ENCODE assay signal across 9 cellular contexts in the genomic region with DNA sequence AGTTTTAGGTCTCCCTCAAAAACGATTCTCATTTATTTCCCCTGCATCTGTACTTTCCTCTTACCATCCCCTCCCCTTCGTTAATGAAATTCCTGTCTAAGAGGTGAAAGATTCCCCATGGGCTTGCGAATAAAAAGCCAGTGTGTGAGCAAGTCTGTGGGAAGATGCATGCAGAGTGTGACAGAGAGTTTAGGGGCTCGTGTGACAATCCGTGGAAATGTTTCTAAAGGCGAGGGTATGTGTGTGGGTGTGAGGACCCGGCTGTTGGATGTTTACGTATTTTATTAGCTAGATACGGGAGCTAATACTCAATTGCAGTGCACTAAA. TPM values are rescaled to one million over a fixed set of nuclear protein-coding genes. Genes with fewer than 3 reads are reported as not detected.
DNase-seq lines count a peak whose midpoint lies in the region; ATAC-seq and TF ChIP-seq lines count a peak whose summit lies in the region.
"Had no signal": no experiment of that assay in that cellular context is flagged by ENCODE, and none has a peak within 500 bp of the region (broad histone marks: within the 10 kb centered on the region; RNA-seq: fewer than 3 reads in every experiment).

No MANE protein-coding gene starts in this region.

- H3K27ac Mint-ChIP-seq in activated T-cell treated with anti-CD3 and anti-CD28 coated beads, Interleukin-2, amount 50 U/mL, for 72 hours, result no peak overlapping the region
- peak overlapping the region; percentile 61 for H3K27ac Mint-ChIP-seq in activated naive CD8-positive, alpha-beta T cell treated with anti-CD3 and anti-CD28 coated beads, Interleukin-2, amount 50 U/mL, for 24 hours
- H3K27ac Mint-ChIP-seq in memory B cell (no peak overlapping the region), type B pancreatic cell (peak overlapping the region; percentile 89)

- TF ChIP-seq CTCF in type B pancreatic cell (conservative IDR thresholded peaks at IDR 0.05), result no peak

- H3K9me3 Mint-ChIP-seq in activated T-cell treated with anti-CD3 and anti-CD28 coated beads, Interleukin-2, amount 50 U/mL, for 72 hours, result no peaks in the 10 kb centered on the region
- H3K9me3 Mint-ChIP-seq in activated naive CD8-positive, alpha-beta T cell treated with anti-CD3 and anti-CD28 coated beads, Interleukin-2, amount 50 U/mL, for 24 hours, result no peaks in the 10 kb centered on the region
- H3K9me3 Mint-ChIP-seq in memory B cell, result no peaks in the 10 kb centered on the region
- peaks cover 6% of the 10 kb centered on the region for H3K9me3 Mint-ChIP-seq in type B pancreatic cell

- no peaks in the 10 kb centered on the region for H3K36me3 Mint-ChIP-seq in activated T-cell treated with anti-CD3 and anti-CD28 coated beads, Interleukin-2, amount 50 U/mL, for 72 hours (ENCODE audit: insufficient read depth in 2 of 2)
- no peaks in the 10 kb centered on the region for H3K36me3 Mint-ChIP-seq in activated naive CD8-positive, alpha-beta T cell treated with anti-CD3 and anti-CD28 coated beads, Interleukin-2, amount 50 U/mL, for 24 hours (ENCODE audit: low read depth)
- H3K36me3 Mint-ChIP-seq in memory B cell (no peaks in the 10 kb centered on the region), type B pancreatic cell (peaks cover 3% of the 10 kb centered on the region)

- no peak for DNase-seq in activated T-cell treated with anti-CD3 and anti-CD28 coated beads, Interleukin-2, amount 50 U/mL, for 72 hours
- DNase-seq in activated T-cell treated with anti-CD3 and anti-CD28 coated beads for 4 hours (no peak), memory B cell (ENCODE audit: low spot score in 2 of 2) (no peak), type B pancreatic cell (ENCODE audit: extremely low spot score, unreplicated experiment) (no peak), AG08396 (ENCODE audit: low spot score) (no peak), RKO (ENCODE audit: low spot score) (no peak), GDM1 (lab: John Stamatoyannopoulos, UW) (no peak)
- no peak for DNase-seq in activated naive CD8-positive, alpha-beta T cell treated with anti-CD3 and anti-CD28 coated beads, Interleukin-2, amount 50 U/mL, for 24 hours
- DNase-seq: uterus had no signal

- H3K27me3 Mint-ChIP-seq in activated T-cell treated with anti-CD3 and anti-CD28 coated beads, Interleukin-2, amount 50 U/mL, for 72 hours (ENCODE audit: low read depth), result peaks cover 50% of the 10 kb centered on the region
- H3K27me3 Mint-ChIP-seq in activated naive CD8-positive, alpha-beta T cell treated with anti-CD3 and anti-CD28 coated beads, Interleukin-2, amount 50 U/mL, for 24 hours, result peaks cover 21% of the 10 kb centered on the region
- H3K27me3 Mint-ChIP-seq in memory B cell (peaks cover 21% of the 10 kb centered on the region), type B pancreatic cell (peaks cover 2% of the 10 kb centered on the region)

- no peak for ATAC-seq in activated T-cell treated with anti-CD3 and anti-CD28 coated beads, Interleukin-2, amount 50 U/mL, for 72 hours (replicated peaks in 1 of 2)
- no peak for ATAC-seq in activated naive CD8-positive, alpha-beta T cell treated with anti-CD3 and anti-CD28 coated beads, Interleukin-2, amount 50 U/mL, for 24 hours
- no peak for ATAC-seq in memory B cell (ENCODE audit: low read depth)

- H3K4me3 Mint-ChIP-seq in activated T-cell treated with anti-CD3 and anti-CD28 coated beads, Interleukin-2, amount 50 U/mL, for 72 hours, result peak overlapping the region; percentile 66 to 68
- peak overlapping the region; percentile 48 for H3K4me3 Mint-ChIP-seq in activated naive CD8-positive, alpha-beta T cell treated with anti-CD3 and anti-CD28 coated beads, Interleukin-2, amount 50 U/mL, for 24 hours
- H3K4me3 Mint-ChIP-seq in memory B cell (peak overlapping the region; percentile 67), type B pancreatic cell (peak overlapping the region; percentile 78)

- peaks cover 35% of the 10 kb centered on the region for H3K4me1 Mint-ChIP-seq in activated T-cell treated with anti-CD3 and anti-CD28 coated beads, Interleukin-2, amount 50 U/mL, for 72 hours (ENCODE audit: low read depth)
- peaks cover 29% of the 10 kb centered on the region for H3K4me1 Mint-ChIP-seq in activated naive CD8-positive, alpha-beta T cell treated with anti-CD3 and anti-CD28 coated beads, Interleukin-2, amount 50 U/mL, for 24 hours
- peaks cover 8% of the 10 kb centered on the region for H3K4me1 Mint-ChIP-seq in memory B cell
- H3K4me1 Mint-ChIP-seq in type B pancreatic cell (ENCODE audit: unreplicated experiment), result peaks cover 14% of the 10 kb centered on the region

RNA-seq across cellular contexts. Expression of a gene that starts 0.7 kb away (rescaled TPM):
- total RNA-seq in activated T-cell treated with anti-CD3 and anti-CD28 coated beads, Interleukin-2, amount 50 U/mL, for 72 hours, result 10 to 100 TPM; 71.1 to 93.2 TPM
- total RNA-seq in type B pancreatic cell (ENCODE audit: low replicate concordance), result 42.1 and 136 TPM in 2 replicates

Comparison
In these comparisons a context has a peak if more than half of its experiments do, and no peak if none do; other contexts are left out.
1. H3K27ac Mint-ChIP-seq: peak in activated naive CD8-positive, alpha-beta T cell treated with anti-CD3 and anti-CD28 coated beads, Interleukin-2, amount 50 U/mL, for 24 hours (single experiment) and type B pancreatic cell (single experiment); none in activated T-cell treated with anti-CD3 and anti-CD28 coated beads, Interleukin-2, amount 50 U/mL, for 72 hours (single experiment) and memory B cell (single experiment).
2. Peak in every context shown above with its lines, with median percentiles within 50 percentile points of each other: H3K4me3 Mint-ChIP-seq.